In genomic region chr5:177351392-177352329, GRCh38 we compare ENCODE assay signal across 1 cellular context.
TF ChIP-seq lines count a peak whose summit lies in the region.

TSS of gene LMAN2 (minus strand) at chr5:177351668. CDS start at chr5:177351647, 21 bp downstream.

TF ChIP-seq in HepG2, 621 proteins besides CTCF, POLR2A, EP300 and RAD21 (continued from another document and continues in another):
- TF ChIP-seq ZFP36L1 (CRISPR knock-in tag; IDR thresholded peaks at IDR 0.05) (no peak), GZF1 (CRISPR knock-in tag; IDR thresholded peaks at IDR 0.05) (no peak), GTF3A (CRISPR knock-in tag; conservative IDR thresholded peaks at IDR 0.05) (no peak), MTF1 (CRISPR knock-in tag; IDR thresholded peaks at IDR 0.05) (no peak), FOXO4 (CRISPR knock-in tag; conservative IDR thresholded peaks at IDR 0.05) (no peak), EED (CRISPR knock-in tag; IDR thresholded peaks at IDR 0.05) (no peak; the same call in 1 of the 2 replicates), TBL1XR1 (IDR thresholded peaks at IDR 0.05; ENCODE audit: borderline replicate concordance, low read length, partially characterized antibody) (peak; percentile 64), FOXM1 (CRISPR knock-in tag; IDR thresholded peaks at IDR 0.05) (no peak), TOE1 (CRISPR knock-in tag; IDR thresholded peaks at IDR 0.05) (no peak), REPIN1 (CRISPR knock-in tag; IDR thresholded peaks at IDR 0.05; ENCODE audit: borderline replicate concordance, low read depth) (peak; percentile 69), ARNTL (CRISPR knock-in tag; IDR thresholded peaks at IDR 0.05) (no peak), ZNF577 (CRISPR knock-in tag; IDR thresholded peaks at IDR 0.05; ENCODE audit: borderline replicate concordance, low read depth) (no peak), RFXANK (CRISPR knock-in tag; IDR thresholded peaks at IDR 0.05) (no peak), JUNB (CRISPR knock-in tag; IDR thresholded peaks at IDR 0.05; ENCODE audit: borderline replicate concordance) (no peak), KDM5A (IDR thresholded peaks at IDR 0.05; ENCODE audit: borderline replicate concordance, low read length) (peak; percentile 98), ZNF33A (CRISPR knock-in tag; IDR thresholded peaks at IDR 0.05; ENCODE audit: borderline replicate concordance) (peak; percentile 44; the same call in 1 of the 2 replicates), ZGPAT (CRISPR knock-in tag; IDR thresholded peaks at IDR 0.05) (peak; percentile 91), TEF (CRISPR knock-in tag; IDR thresholded peaks at IDR 0.05) (0 out of 2 replicates have a peak, but pooled peaks have one; percentile 45), SPEN (CRISPR knock-in tag; IDR thresholded peaks at IDR 0.05; ENCODE audit: low read depth) (peak; percentile 53; the same call in 1 of the 2 replicates), ZBTB20 (CRISPR knock-in tag; IDR thresholded peaks at IDR 0.05; ENCODE audit: borderline replicate concordance, low read depth) (no peak), RERE (CRISPR knock-in tag; IDR thresholded peaks at IDR 0.05; ENCODE audit: low read depth) (0 out of 2 replicates have a peak, but pooled peaks have one; percentile 17), ZNF564 (CRISPR knock-in tag; IDR thresholded peaks at IDR 0.05) (0 out of 2 replicates have a peak, but pooled peaks have one; percentile 63), CREBL2 (CRISPR knock-in tag; IDR thresholded peaks at IDR 0.05; ENCODE audit: borderline replicate concordance) (no peak), TFDP2 (CRISPR knock-in tag; IDR thresholded peaks at IDR 0.05) (peak; percentile 77), ZNF280B (CRISPR knock-in tag; IDR thresholded peaks at IDR 0.05; ENCODE audit: borderline replicate concordance) (no peak), ARID4A (CRISPR knock-in tag; IDR thresholded peaks at IDR 0.05; ENCODE audit: borderline replicate concordance) (peak; percentile 94), MNT (IDR thresholded peaks at IDR 0.05) (0 out of 2 replicates have a peak, but pooled peaks have one; percentile 4), ZNF235 (CRISPR knock-in tag; IDR thresholded peaks at IDR 0.05; ENCODE audit: borderline replicate concordance) (no peak), ZNF878 (CRISPR knock-in tag; IDR thresholded peaks at IDR 0.05) (0 out of 2 replicates have a peak, but pooled peaks have one; percentile 47), HMGXB3 (CRISPR knock-in tag; IDR thresholded peaks at IDR 0.05; ENCODE audit: borderline replicate concordance) (peak; percentile 92; the same call in 1 of the 2 replicates), HNF4G (IDR thresholded peaks at IDR 0.05; ENCODE audit: borderline replicate concordance, low read depth, low read length) (no peak), HNF4G (CRISPR knock-in tag; IDR thresholded peaks at IDR 0.05; ENCODE audit: borderline replicate concordance, low read depth) (no peak)
